In the genomic region with DNA sequence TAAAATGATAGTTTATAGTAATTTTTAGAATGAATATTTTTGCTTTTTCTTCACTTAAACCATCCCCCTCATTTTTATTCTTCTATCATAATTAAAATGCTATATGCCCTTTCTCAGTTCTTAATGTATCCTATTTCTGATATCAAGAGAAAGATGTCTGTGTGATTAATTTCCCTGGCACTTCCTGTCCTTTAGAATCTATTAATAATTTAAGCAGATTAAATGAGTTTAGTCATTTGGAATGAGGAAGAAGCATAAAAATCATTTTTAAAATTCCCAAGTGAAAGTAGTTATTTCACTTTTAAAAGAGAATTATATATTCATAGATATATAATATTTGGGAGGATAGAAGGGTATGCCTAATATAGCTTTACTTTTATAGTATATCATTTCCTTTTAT, we compare ENCODE assay signal across 1 cellular context.
TF ChIP-seq lines count a peak whose summit lies in the region.

No MANE protein-coding gene starts in this region.

TF ChIP-seq in SK-N-SH, 30 proteins besides CTCF, POLR2A, EP300 and RAD21 (continued from another document):
- TF ChIP-seq, protein P1, sequence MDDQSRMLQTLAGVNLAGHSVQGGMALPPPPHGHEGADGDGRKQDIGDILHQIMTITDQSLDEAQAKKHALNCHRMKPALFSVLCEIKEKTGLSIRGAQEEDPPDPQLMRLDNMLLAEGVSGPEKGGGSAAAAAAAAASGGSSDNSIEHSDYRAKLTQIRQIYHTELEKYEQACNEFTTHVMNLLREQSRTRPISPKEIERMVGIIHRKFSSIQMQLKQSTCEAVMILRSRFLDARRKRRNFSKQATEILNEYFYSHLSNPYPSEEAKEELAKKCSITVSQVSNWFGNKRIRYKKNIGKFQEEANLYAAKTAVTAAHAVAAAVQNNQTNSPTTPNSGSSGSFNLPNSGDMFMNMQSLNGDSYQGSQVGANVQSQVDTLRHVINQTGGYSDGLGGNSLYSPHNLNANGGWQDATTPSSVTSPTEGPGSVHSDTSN (IDR thresholded peaks at IDR 0.05): peak; percentile 66
- TF ChIP-seq SMC3 (IDR thresholded peaks at IDR 0.05; ENCODE audit: low read depth, low read length): no peak
- TF ChIP-seq JUND (IDR thresholded peaks at IDR 0.05): peak; percentile 57
- TF ChIP-seq, protein P2, sequence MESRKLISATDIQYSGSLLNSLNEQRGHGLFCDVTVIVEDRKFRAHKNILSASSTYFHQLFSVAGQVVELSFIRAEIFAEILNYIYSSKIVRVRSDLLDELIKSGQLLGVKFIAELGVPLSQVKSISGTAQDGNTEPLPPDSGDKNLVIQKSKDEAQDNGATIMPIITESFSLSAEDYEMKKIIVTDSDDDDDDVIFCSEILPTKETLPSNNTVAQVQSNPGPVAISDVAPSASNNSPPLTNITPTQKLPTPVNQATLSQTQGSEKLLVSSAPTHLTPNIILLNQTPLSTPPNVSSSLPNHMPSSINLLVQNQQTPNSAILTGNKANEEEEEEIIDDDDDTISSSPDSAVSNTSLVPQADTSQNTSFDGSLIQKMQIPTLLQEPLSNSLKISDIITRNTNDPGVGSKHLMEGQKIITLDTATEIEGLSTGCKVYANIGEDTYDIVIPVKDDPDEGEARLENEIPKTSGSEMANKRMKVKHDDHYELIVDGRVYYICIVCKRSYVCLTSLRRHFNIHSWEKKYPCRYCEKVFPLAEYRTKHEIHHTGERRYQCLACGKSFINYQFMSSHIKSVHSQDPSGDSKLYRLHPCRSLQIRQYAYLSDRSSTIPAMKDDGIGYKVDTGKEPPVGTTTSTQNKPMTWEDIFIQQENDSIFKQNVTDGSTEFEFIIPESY (IDR thresholded peaks at IDR 0.05; ENCODE audit: borderline replicate concordance, low read depth): no peak
- TF ChIP-seq ELF1 (IDR thresholded peaks at IDR 0.05): peak; percentile 80; the same call in 1 of the 2 replicates
- TF ChIP-seq CHD2 (IDR thresholded peaks at IDR 0.05; ENCODE audit: low read length, partially characterized antibody): no peak
- TF ChIP-seq MEF2A (IDR thresholded peaks at IDR 0.05; ENCODE audit: borderline replicate concordance, low read depth): peak; percentile 48; the same call in 1 of the 2 replicates
- TF ChIP-seq FOXM1 (IDR thresholded peaks at IDR 0.05; ENCODE audit: low read depth): no peak
- no peak for TF ChIP-seq USF1 (IDR thresholded peaks at IDR 0.05; ENCODE audit: borderline replicate concordance, low read depth)
- no peak for TF ChIP-seq MXI1 (IDR thresholded peaks at IDR 0.05; ENCODE audit: low read depth, low read length)
- TF ChIP-seq FOSL2 (IDR thresholded peaks at IDR 0.05; ENCODE audit: borderline replicate concordance, low read depth): 0 out of 2 replicates have a peak, but pooled peaks have one; percentile 18
